Comparison of ENCODE assay signal across 17 cellular contexts in genomic region chr12:54376596-54377468, GRCh38. TPM values are rescaled to one million over a fixed set of nuclear protein-coding genes. Genes with fewer than 3 reads are reported as not detected.
DNase-seq lines count a peak whose midpoint lies in the region; ATAC-seq and TF ChIP-seq lines count a peak whose summit lies in the region.
"Had no signal": no experiment of that assay in that cellular context is flagged by ENCODE, and none has a peak within 500 bp of the region (broad histone marks: within the 10 kb centered on the region; RNA-seq: fewer than 3 reads in every experiment).

No MANE protein-coding gene starts in this region.

- no peak overlapping the region for H3K18ac ChIP-seq in mesenchymal stem cell (ENCODE audit: low read depth in 1 of 2, low read length in 2 of 2)

- no peak for ATAC-seq in GM23338
- ATAC-seq: naive thymus-derived CD8-positive, alpha-beta T cell; right lobe of liver had no signal

- H3K79me2 ChIP-seq in GM23338 (replicated peaks; ENCODE audit: insufficient read depth): no peaks in the 10 kb centered on the region
- H3K79me2 ChIP-seq: hepatocyte had no signal

- H3K9me3 Mint-ChIP-seq in GM23338 (no peaks in the 10 kb centered on the region), chondrocyte (ENCODE audit: low read depth) (no peaks in the 10 kb centered on the region)
- H3K9me3 Mint-ChIP-seq: activated naive CD4-positive, alpha-beta T cell treated with anti-CD3 and anti-CD28 coated beads, Interleukin-2, amount 10 ng/mL, durations not matched to agents 7 days and 5 days; naive thymus-derived CD8-positive, alpha-beta T cell had no signal

- no peak overlapping the region for H4K8ac ChIP-seq in mesenchymal stem cell (ENCODE audit: low read length)

- H2BK12ac ChIP-seq in mesenchymal stem cell (ENCODE audit: low read length in 2 of 2): no peak overlapping the region

- no peak overlapping the region for H2AFZ ChIP-seq in GM23338
- H2AFZ ChIP-seq in mesenchymal stem cell (ENCODE audit: low read depth, low read length): no peak overlapping the region
- H2AFZ ChIP-seq: hepatocyte had no signal

- intact Hi-C loops in stomach (cut with DNase I; ENCODE audit: low total_unique reads): no loop called here

- no peak overlapping the region for H3K14ac ChIP-seq in mesenchymal stem cell (ENCODE audit: low read length in 2 of 2)

- peaks cover 24% of the 10 kb centered on the region for H3K4me1 Mint-ChIP-seq in GM23338
- H3K4me1 Mint-ChIP-seq in chondrocyte (ENCODE audit: low read depth): peaks cover 59% of the 10 kb centered on the region

- peaks cover 11% of the 10 kb centered on the region for H3K79me1 ChIP-seq in mesenchymal stem cell (replicated peaks; ENCODE audit: low read length, poor library complexity, severe bottlenecking)

- H3K4me3 ChIP-seq in GM23338 (no peak overlapping the region), mesenchymal stem cell (ENCODE audit: insufficient read depth in 1 of 2, low read depth in 1 of 2, low read length in 2 of 2) (no peak overlapping the region), stomach (no peak overlapping the region)
- H3K4me3 ChIP-seq: hepatocyte, right lobe of liver, SK-N-MC had no signal

- no peak overlapping the region for H3K23ac ChIP-seq in mesenchymal stem cell (ENCODE audit: low read length in 2 of 2)

- H3K4me3 Mint-ChIP-seq in GM23338: peak overlapping the region; percentile 4; the same call in 1 of the 3 replicates
- H3K4me3 Mint-ChIP-seq in chondrocyte (ENCODE audit: unreplicated experiment): no peak overlapping the region
- H3K4me3 Mint-ChIP-seq: activated naive CD4-positive, alpha-beta T cell treated with anti-CD3 and anti-CD28 coated beads, Interleukin-2, amount 10 ng/mL, durations not matched to agents 7 days and 5 days; naive thymus-derived CD8-positive, alpha-beta T cell had no signal

- H2BK120ac ChIP-seq in mesenchymal stem cell (ENCODE audit: low read depth, low read length): no peak overlapping the region

- H3K36me3 ChIP-seq in GM23338 (ENCODE audit: insufficient read depth) (no peaks in the 10 kb centered on the region), mesenchymal stem cell (ENCODE audit: control insufficient read depth in 1 of 2, insufficient read depth in 2 of 2, low read depth in 1 of 2, low read length in 2 of 2) (peaks cover 3 to 27% of the 10 kb centered on the region in 2 experiments), stomach (peaks cover 0 to 7% (median 0%) of the 10 kb centered on the region in 4 donors)
- H3K36me3 ChIP-seq: right lobe of liver had no signal

- H3K36me3 Mint-ChIP-seq in GM23338 (ENCODE audit: low read depth): peaks cover 26% of the 10 kb centered on the region
- H3K36me3 Mint-ChIP-seq in chondrocyte (ENCODE audit: low read depth): no peaks in the 10 kb centered on the region
- H3K36me3 Mint-ChIP-seq: activated naive CD4-positive, alpha-beta T cell treated with anti-CD3 and anti-CD28 coated beads, Interleukin-2, amount 10 ng/mL, durations not matched to agents 7 days and 5 days; naive thymus-derived CD8-positive, alpha-beta T cell had no signal

- TF ChIP-seq CTCF in GM23338 (conservative IDR thresholded peaks at IDR 0.05; ENCODE audit: low read depth in 2 of 2) (no peak), chondrocyte (IDR thresholded peaks at IDR 0.05) (no peak), stomach (IDR thresholded peaks at IDR 0.05) (no peak)

- no peaks in the 10 kb centered on the region; the same call in 1 of the 2 replicates for H3F3A ChIP-seq in GM23338 (replicated peaks; ENCODE audit: low read depth)

- peak overlapping the region; percentile 33 for H3K9ac ChIP-seq in mesenchymal stem cell (ENCODE audit: low read length)

- TF ChIP-seq EP300 in stomach (IDR thresholded peaks at IDR 0.05): no peak

- H3K9me2 ChIP-seq in GM23338 (ENCODE audit: insufficient read depth): no peaks in the 10 kb centered on the region

- H3K4me1 ChIP-seq in GM23338 (ENCODE audit: insufficient read depth): peaks cover 11% of the 10 kb centered on the region
- peaks cover 22% of the 10 kb centered on the region for H3K4me1 ChIP-seq in mesenchymal stem cell (ENCODE audit: control insufficient read depth, insufficient read depth, low read depth, low read length)
- H3K4me1 ChIP-seq in stomach: peaks cover 9 to 72% (median 39%) of the 10 kb centered on the region in 4 donors

- H3K27ac ChIP-seq in GM23338 (ENCODE audit: low read depth) (no peak overlapping the region), mesenchymal stem cell (ENCODE audit: low read length, poor library complexity, severe bottlenecking) (no peak overlapping the region), stomach (peak overlapping the region in 3 of 5 donors; percentile 19 to 61 (median 60))
- H3K27ac ChIP-seq: hepatocyte, right lobe of liver, SK-N-MC, VCaP had no signal

- H2BK15ac ChIP-seq in mesenchymal stem cell (ENCODE audit: low read depth, poor library complexity, severe bottlenecking): no peak overlapping the region

- H3K4me2 ChIP-seq in GM23338 (no peak overlapping the region), mesenchymal stem cell (ENCODE audit: low read length, poor library complexity, severe bottlenecking) (no peak overlapping the region)
- H3K4me2 ChIP-seq: hepatocyte had no signal

- no peak overlapping the region for H2BK5ac ChIP-seq in mesenchymal stem cell (ENCODE audit: low read depth, low read length, poor library complexity, severe bottlenecking)

- H4K91ac ChIP-seq in mesenchymal stem cell (ENCODE audit: low read length): no peak overlapping the region

- H4K20me1 ChIP-seq in GM23338 (replicated peaks; ENCODE audit: insufficient read depth): no peaks in the 10 kb centered on the region; the same call in none of the 2 replicates

- H3K27me3 ChIP-seq in GM23338 (ENCODE audit: insufficient read depth): peaks cover 17% of the 10 kb centered on the region; the same call in 1 of the 2 replicates
- no peaks in the 10 kb centered on the region for H3K27me3 ChIP-seq in mesenchymal stem cell (ENCODE audit: control insufficient read depth in 1 of 2, insufficient read depth in 1 of 2, low read length in 2 of 2)
- no peaks in the 10 kb centered on the region for H3K27me3 ChIP-seq in stomach
- H3K27me3 ChIP-seq: hepatocyte, right lobe of liver had no signal

- H3K27me3 Mint-ChIP-seq in GM23338 (ENCODE audit: insufficient read depth, low read depth, poor library complexity) (peaks cover 22% of the 10 kb centered on the region), chondrocyte (ENCODE audit: low read depth) (no peaks in the 10 kb centered on the region)
- H3K27me3 Mint-ChIP-seq: naive thymus-derived CD8-positive, alpha-beta T cell had no signal

- no peak overlapping the region for H2AK5ac ChIP-seq in mesenchymal stem cell (ENCODE audit: low read length, severe bottlenecking)

- WGBS in mesenchymal stem cell: 65% methylated on average over 6 of the region's 7 CpGs
- 67 to 81% (median 74%) methylated on average over 7 of the region's 7 CpGs for WGBS in stomach, 5 donors

- H3K4ac ChIP-seq in mesenchymal stem cell (ENCODE audit: low read depth in 1 of 2, low read length in 2 of 2): no peak overlapping the region

- DNase-seq in GM23338 (ENCODE audit: low spot score): no peak
- DNase-seq in chondrocyte (ENCODE audit: low spot score): peak; percentile 33
- no peak for DNase-seq in mesenchymal stem cell
- no peak for DNase-seq in stomach
- no peak for DNase-seq in hepatic stellate cell (ENCODE audit: low spot score)
- no peak for DNase-seq in activated T-cell treated with anti-CD3 and anti-CD28 coated beads, Interleukin-2, amount 50 U/mL, for 48 hours
- no peak for DNase-seq in effector CD8-positive, alpha-beta T cell (lab: John Stamatoyannopoulos, UW)
- DNase-seq in DMS 273 (lab: John Stamatoyannopoulos, UW; ENCODE audit: unreplicated experiment): no peak
- DNase-seq: activated naive CD4-positive, alpha-beta T cell treated with anti-CD3 and anti-CD28 coated beads, Interleukin-2, amount 10 ng/mL, durations not matched to agents 7 days and 5 days; caudate nucleus; DMS153; naive thymus-derived CD8-positive, alpha-beta T cell; right lobe of liver; stimulated activated CD4-positive, alpha-beta T cell treated with anti-CD3 and anti-CD28 coated beads, Interleukin-4, amount 100 ng/mL, for 4 hours had no signal

- H3K27ac Mint-ChIP-seq in GM23338 (no peak overlapping the region), chondrocyte (ENCODE audit: unreplicated experiment) (no peak overlapping the region)
- H3K27ac Mint-ChIP-seq: activated naive CD4-positive, alpha-beta T cell treated with anti-CD3 and anti-CD28 coated beads, Interleukin-2, amount 10 ng/mL, durations not matched to agents 7 days and 5 days had no signal

- no peak for TF ChIP-seq POLR2A in stomach (IDR thresholded peaks at IDR 0.05)

- H3K9me3 ChIP-seq in mesenchymal stem cell (ENCODE audit: control insufficient read depth, low read length): no peaks in the 10 kb centered on the region
- H3K9me3 ChIP-seq in stomach: no peaks in the 10 kb centered on the region
- H3K9me3 ChIP-seq: right lobe of liver had no signal

RNA-seq across cellular contexts. Expression of gene ZNF385A, which starts 7.7 kb away (rescaled TPM):
- total RNA-seq in GM23338 (2014; rRNA removed; shearing (Covaris generic)): 10.9 and 22.3 TPM in 2 replicates
- polyA plus RNA-seq in GM23338 (2016; fragmentation: Nextera tagmentation; extraction: Ambion mirVana): 19.6 and 21.7 TPM in 2 replicates
- 5.5 to 6.8 TPM (median 6.4 TPM) in 3 replicates for total RNA-seq in chondrocyte
- 16.2 TPM for polyA plus RNA-seq in mesenchymal stem cell (2013, experiment 1 of 2)
- 17.1 TPM for polyA plus RNA-seq in mesenchymal stem cell (2013, experiment 2 of 2)
- 10 to 100 TPM in 1 of 5 donors, 1 to 10 TPM in 4; 1.2 to 35.7 (median 2.6) TPM for total RNA-seq in stomach
- 10 to 100 TPM; 16.9 to 35.1 (median 17.6) TPM for polyA plus RNA-seq in stomach

RNA-seq across cellular contexts. Expression of gene GPR84, which starts 12.5 kb away (rescaled TPM):
- total RNA-seq in GM23338 (2014; rRNA removed; shearing (Covaris generic)): not detected in 2 replicates
- polyA plus RNA-seq in GM23338 (2016; fragmentation: Nextera tagmentation; extraction: Ambion mirVana) (not detected in 2 replicates), stomach (1 to 10 TPM in 1 of 3 donors, under 1 TPM in 2; 0.46 to 1.4 (median 0.50) TPM)
- total RNA-seq in chondrocyte (not detected in 3 replicates), stomach (not detected)
- not detected for polyA plus RNA-seq in mesenchymal stem cell (2013, experiment 1 of 2)
- polyA plus RNA-seq in mesenchymal stem cell (2013, experiment 2 of 2): not detected
- total RNA-seq: naive thymus-derived CD8-positive, alpha-beta T cell had no signal
- polyA plus RNA-seq: hepatocyte; naive thymus-derived CD8-positive, alpha-beta T cell had no signal

RNA-seq across cellular contexts. Expression of gene ITGA5, which starts 42.2 kb away (rescaled TPM):
- total RNA-seq in GM23338 (2014; rRNA removed; shearing (Covaris generic)): 23.7 and 24.2 TPM in 2 replicates
- polyA plus RNA-seq in GM23338 (2016; fragmentation: Nextera tagmentation; extraction: Ambion mirVana) (5.9 and 7.3 TPM in 2 replicates), stomach (100 to 1,000 TPM in 1 of 3 donors, 10 to 100 TPM in 2; 29.3 to 102 (median 33.2) TPM)
- total RNA-seq in chondrocyte (121 to 160 TPM (median 152 TPM) in 3 replicates), stomach (100 to 1,000 TPM in 2 of 5 donors, 10 to 100 TPM in 3; 53.7 to 182 (median 88.8) TPM)
- polyA plus RNA-seq in mesenchymal stem cell (2013, experiment 1 of 2): 248 TPM
- polyA plus RNA-seq in mesenchymal stem cell (2013, experiment 2 of 2): 244 TPM

RNA-seq across cellular contexts. Expression of gene COPZ1, which starts 51.9 kb away (rescaled TPM):
- 72.5 and 91.2 TPM in 2 replicates for total RNA-seq in GM23338 (2014; rRNA removed; shearing (Covaris generic))
- polyA plus RNA-seq in GM23338 (2016; fragmentation: Nextera tagmentation; extraction: Ambion mirVana): 72.7 and 79.9 TPM in 2 replicates
- 101 to 119 TPM (median 108 TPM) in 3 replicates for total RNA-seq in chondrocyte
- 182 TPM for polyA plus RNA-seq in mesenchymal stem cell (2013, experiment 1 of 2)
- 182 TPM for polyA plus RNA-seq in mesenchymal stem cell (2013, experiment 2 of 2)
- 10 to 100 TPM; 14.6 to 91.6 (median 42.4) TPM for total RNA-seq in stomach
- 100 to 1,000 TPM in 2 of 3 donors, 10 to 100 TPM in 1; 92.4 to 133 (median 108) TPM for polyA plus RNA-seq in stomach

Comparison
In these comparisons a context has a peak if more than half of its experiments do, and no peak if none do; other contexts are left out.
1. H3K27ac ChIP-seq: peak in stomach (3 of 5); none in GM23338 (single experiment) and mesenchymal stem cell (single experiment).